Comparison of ENCODE assay signal across 20 cellular contexts in genomic region chr9:111237447-111237846, GRCh38.
"Had no signal": no experiment of that assay in that cellular context is flagged by ENCODE, and none has a peak within 500 bp of the region (broad histone marks: within the 10 kb centered on the region; RNA-seq: fewer than 3 reads in every experiment).

No MANE protein-coding gene starts in this region.

- H3K4me2 ChIP-seq: hepatocyte had no signal

- H3K9me3 Mint-ChIP-seq: endodermal cell, nephron progenitor cell had no signal

- H3K79me2 ChIP-seq: hepatocyte had no signal

- H3K27me3 Mint-ChIP-seq: naive B cell had no signal

- H3K36me3 ChIP-seq: neutrophil, right lobe of liver, tibial artery, upper lobe of left lung, vagina had no signal

- H3K27ac Mint-ChIP-seq: endodermal cell, naive B cell, nephron progenitor cell had no signal

- H3K27me3 ChIP-seq: hepatocyte, neutrophil, right lobe of liver, tibial artery, upper lobe of left lung, vagina had no signal

- H3K27ac ChIP-seq: foreskin keratinocyte, hepatocyte, neutrophil, psoas muscle, right lobe of liver, tibial artery, upper lobe of left lung, vagina had no signal

- ATAC-seq: foreskin keratinocyte, psoas muscle, right lobe of liver had no signal

- H3K4me1 ChIP-seq: foreskin keratinocyte, psoas muscle, right lobe of liver, tibial artery, upper lobe of left lung, vagina had no signal

- FAIRE-seq: colon, endothelial cell of umbilical vein, small intestine had no signal

- H2AFZ ChIP-seq: hepatocyte had no signal

- H3K9me3 ChIP-seq: neutrophil, psoas muscle, right lobe of liver, tibial artery, upper lobe of left lung, vagina had no signal

- H3K4me3 Mint-ChIP-seq: endodermal cell, naive B cell, nephron progenitor cell had no signal

- H3K4me3 ChIP-seq: hepatocyte, psoas muscle, right lobe of liver, tibial artery, upper lobe of left lung, vagina had no signal

- DNase-seq: dermis blood vessel endothelial cell; endodermal cell; erythroblast; foreskin keratinocyte; head of caudate nucleus; naive B cell; nephron progenitor cell; psoas muscle; retina; right lobe of liver; small intestine; stimulated activated CD4-positive, alpha-beta T cell treated with anti-CD3 and anti-CD28 coated beads, Interleukin-12 subunit alpha, Interleukin-12 subunit beta, amount 100 ng/mL, for 4 hours; stimulated activated naive CD4-positive, alpha-beta T cell treated with Interleukin-2 at 50 U/mL for 16 hours; tibial artery; upper lobe of left lung had no signal

- H3K4me1 Mint-ChIP-seq: naive B cell had no signal

- H3K36me3 Mint-ChIP-seq: naive B cell had no signal
